9 cellular contexts compared by ENCODE assay signal in the genomic region with DNA sequence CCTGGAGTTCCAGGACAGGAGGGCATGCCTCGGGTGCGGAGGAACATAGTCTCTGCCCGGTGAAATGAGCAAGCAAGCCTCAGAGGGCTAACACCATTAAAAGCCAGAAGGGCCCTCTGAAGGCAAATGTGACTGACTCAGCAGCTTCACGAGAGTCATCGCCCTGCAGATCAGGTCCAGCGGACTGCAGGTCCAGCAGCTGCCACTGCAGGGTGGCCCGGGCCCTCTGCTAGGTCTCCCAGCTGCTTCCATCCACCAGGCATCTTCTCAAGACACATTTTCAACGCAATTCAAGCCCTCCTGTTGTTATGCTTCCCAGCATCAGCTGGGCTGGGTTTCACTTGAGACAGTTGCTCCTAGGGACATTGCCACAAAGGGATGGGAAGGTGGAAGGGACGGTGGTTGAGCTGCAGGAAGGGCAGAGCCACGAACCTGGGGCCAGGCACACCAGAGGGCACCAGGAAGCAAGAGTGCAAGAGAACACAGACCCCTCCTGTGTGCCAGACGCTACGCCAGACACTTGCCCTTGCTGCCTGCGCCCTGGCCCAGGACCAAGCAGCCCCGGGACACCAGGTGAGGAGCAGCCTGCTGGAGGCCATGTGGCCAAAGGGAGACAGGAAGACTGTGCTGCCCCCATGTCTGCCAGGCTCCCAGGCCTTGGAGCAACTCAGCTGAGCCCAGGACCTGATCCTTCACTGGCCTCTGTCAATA.
A peak's percentile ranks its signal among the peaks of the same experiment; 100 is the strongest.
DNase-seq lines count a peak whose midpoint lies in the region; ATAC-seq, FAIRE-seq and TF ChIP-seq lines count a peak whose summit lies in the region.
"Had no signal": no experiment of that assay in that cellular context is flagged by ENCODE, and none has a peak within 500 bp of the region (broad histone marks: within the 10 kb centered on the region; RNA-seq: fewer than 3 reads in every experiment).

No MANE protein-coding gene starts in this region.

- H3K27me3 ChIP-seq in Karpas-422 (ENCODE audit: low read length), result no peaks in the 10 kb centered on the region

- no peaks in the 10 kb centered on the region for H3K27me3 Mint-ChIP-seq in T-cell

- no peak for FAIRE-seq in H54 (lab: Jason Lieb, UNC)

- no peaks in the 10 kb centered on the region for H3K9me3 ChIP-seq in Karpas-422 (ENCODE audit: low read length)

- no peak overlapping the region for H3K4me3 ChIP-seq in Karpas-422 (ENCODE audit: low read length)

- no peak for TF ChIP-seq CTCF in GM10266 (IDR thresholded peaks at IDR 0.05; ENCODE audit: control insufficient read depth, insufficient read depth, low read depth, missing control alignments)

- H3K36me3 ChIP-seq in Karpas-422 (ENCODE audit: insufficient read depth, low read length), result no peaks in the 10 kb centered on the region

- peaks cover 72 to 83% (median 80%) of the 10 kb centered on the region in 3 donors for H3K4me1 Mint-ChIP-seq in T-cell

- no peaks in the 10 kb centered on the region for H3K4me1 ChIP-seq in Karpas-422 (ENCODE audit: low read length)

- H3K9me3 Mint-ChIP-seq in T-cell, result no peaks in the 10 kb centered on the region
- H3K9me3 Mint-ChIP-seq: naive B cell had no signal

- no peaks in the 10 kb centered on the region for H3K79me2 ChIP-seq in Karpas-422 (ENCODE audit: low read length)

- H3K9ac ChIP-seq in Karpas-422 (ENCODE audit: low read length), result no peak overlapping the region

- peak; percentile 20 for DNase-seq in H54 (ENCODE audit: insufficient read length, low spot score)
- DNase-seq in T-cell, result no peak
- DNase-seq in left ventricle myocardium superior, result no peak
- peak in 11 of 49 donors; percentile 39 to 61 (median 56) for DNase-seq in substantia nigra (lab: John Stamatoyannopoulos, UW)
- DNase-seq in erythroblast (lab: John Stamatoyannopoulos, UW), result no peak
- DNase-seq in GM10266 (ENCODE audit: extremely low spot score), result no peak
- no peak for DNase-seq in Karpas-422
- no peak for DNase-seq in NK-92 treated with Interleukin-12 subunit alpha and Interleukin-12 subunit beta, amount 100 ng/mL, for 24 hours (lab: John Stamatoyannopoulos, UW)
- DNase-seq: naive B cell had no signal

- CTCF ChIA-PET in T-cell (lab: Charles Lee), result no interaction called here

- peak overlapping the region; percentile 75 to 80 for H3K27ac Mint-ChIP-seq in T-cell

- no peak for TF ChIP-seq POLR2A in H54 (IDR thresholded peaks at IDR 0.05; ENCODE audit: low read depth, low read length)
- TF ChIP-seq POLR2A in erythroblast (IDR thresholded peaks at IDR 0.05; ENCODE audit: low read length), result no peak

- peaks cover 31% of the 10 kb centered on the region; the same call in 1 of the 2 replicates for H4K20me1 ChIP-seq in Karpas-422 (ENCODE audit: insufficient read depth, low read depth, low read length)

- no peaks in the 10 kb centered on the region for H3K9me2 ChIP-seq in Karpas-422 (replicated peaks; ENCODE audit: insufficient read depth, low read length)

- no peak overlapping the region for H2AFZ ChIP-seq in Karpas-422 (ENCODE audit: low read length)

- H3K4me2 ChIP-seq in Karpas-422 (ENCODE audit: low read depth, low read length, poor library complexity, severe bottlenecking), result no peak overlapping the region

- H3K4me3 Mint-ChIP-seq in T-cell, result no peak overlapping the region

- POLR2A ChIA-PET in T-cell (lab: Charles Lee), result no interaction called here

- ATAC-seq in T-cell (replicated peaks in 1 of 4), result no peak
- peak; percentile 9 for ATAC-seq in left ventricle myocardium superior

- H3K36me3 Mint-ChIP-seq in T-cell, result peaks cover 2% of the 10 kb centered on the region

- H3K27ac ChIP-seq in substantia nigra (ENCODE audit: low read depth, low read length, poor library complexity, severe bottlenecking), result peak overlapping the region; percentile 90
- no peak overlapping the region for H3K27ac ChIP-seq in Karpas-422 (ENCODE audit: low read length)

- intact Hi-C loops in left ventricle myocardium superior (cut with micrococcal nuclease), result no loop called here
